ENCODE assay signal across 8 cellular contexts in genomic region chr1:15328785-15329480, GRCh38.
A peak's percentile ranks its signal among the peaks of the same experiment; 100 is the strongest.
DNase-seq lines count a peak whose midpoint lies in the region; ATAC-seq and TF ChIP-seq lines count a peak whose summit lies in the region.

No MANE protein-coding gene starts in this region.

- peaks cover 12% of the 10 kb centered on the region for H3K4me1 Mint-ChIP-seq in stimulated activated effector memory CD8-positive, alpha-beta T cell treated with anti-CD3 and anti-CD28 coated beads, Interleukin-12 subunit alpha, Interleukin-12 subunit beta, amount 100 ng/mL, for 72 hours

- intact Hi-C loops in adrenal gland (cut with DNase I) = loop anchor here (5.0 kb wide), 2 partner anchors 103 to 173 kb away; no protein-coding TSS in a partner anchor

- no peaks in the 10 kb centered on the region for H3K9me3 Mint-ChIP-seq in stimulated activated effector memory CD8-positive, alpha-beta T cell treated with anti-CD3 and anti-CD28 coated beads, Interleukin-12 subunit alpha, Interleukin-12 subunit beta, amount 100 ng/mL, for 72 hours

- CTCF ChIA-PET in RWPE1 (lab: Yijun Ruan, JAX) = interaction anchor here (1.1 kb wide), 1 partner anchor 102 kb away, joined by 3 read pairs; no protein-coding TSS in a partner anchor

- TF ChIP-seq CTCF in adrenal gland (IDR thresholded peaks at IDR 0.05) (peak; percentile 34 to 64 (median 50)), right atrium auricular region (IDR thresholded peaks at IDR 0.05) (peak; percentile 16 to 78), RWPE1 (conservative IDR thresholded peaks at IDR 0.05; ENCODE audit: low read depth) (no peak)

- H3K4me3 Mint-ChIP-seq in stimulated activated effector memory CD8-positive, alpha-beta T cell treated with anti-CD3 and anti-CD28 coated beads, Interleukin-12 subunit alpha, Interleukin-12 subunit beta, amount 100 ng/mL, for 72 hours = no peak overlapping the region

- DNase-seq in H4 (ENCODE audit: low spot score) = peak; percentile 41
- DNase-seq in adrenal gland = peak; percentile 69 to 86 (median 81)
- DNase-seq in right atrium auricular region (ENCODE audit: low spot score) = peak; percentile 81
- DNase-seq in stimulated activated effector memory CD8-positive, alpha-beta T cell treated with anti-CD3 and anti-CD28 coated beads, Interleukin-12 subunit alpha, Interleukin-12 subunit beta, amount 100 ng/mL, for 72 hours (ENCODE audit: low spot score in 2 of 2) = no peak
- no peak for DNase-seq in RWPE1 (ENCODE audit: low spot score)
- DNase-seq in NCI-H2171 (lab: John Stamatoyannopoulos, UW) = no peak

- ATAC-seq in stimulated activated effector memory CD8-positive, alpha-beta T cell treated with anti-CD3 and anti-CD28 coated beads, Interleukin-12 subunit alpha, Interleukin-12 subunit beta, amount 100 ng/mL, for 72 hours = peak; percentile 54
- no peak for ATAC-seq in HG03025 (IDR thresholded peaks at IDR 0.05; ENCODE audit: low FRiP score, unreplicated experiment)
- ATAC-seq in GM18861 (IDR thresholded peaks at IDR 0.05; ENCODE audit: unreplicated experiment) = no peak

- H3K27me3 ChIP-seq in adrenal gland (no peaks in the 10 kb centered on the region), right atrium auricular region (no peaks in the 10 kb centered on the region)

- TF ChIP-seq POLR2A in adrenal gland (IDR thresholded peaks at IDR 0.05) = no peak

- peak overlapping the region in 3 of 5 donors; percentile 53 to 68 (median 67) for H3K27ac ChIP-seq in adrenal gland
- H3K27ac ChIP-seq in right atrium auricular region = peak overlapping the region in 1 of 2 donors; percentile 40
- H3K27ac ChIP-seq in RWPE1 = no peak overlapping the region

- H3K36me3 ChIP-seq in adrenal gland (replicated peaks in 1 of 2) = no peaks in the 10 kb centered on the region
- no peaks in the 10 kb centered on the region for H3K36me3 ChIP-seq in right atrium auricular region

- no peaks in the 10 kb centered on the region for H3K36me3 Mint-ChIP-seq in stimulated activated effector memory CD8-positive, alpha-beta T cell treated with anti-CD3 and anti-CD28 coated beads, Interleukin-12 subunit alpha, Interleukin-12 subunit beta, amount 100 ng/mL, for 72 hours

- H3K9me3 ChIP-seq in adrenal gland (replicated peaks in 1 of 3) (no peaks in the 10 kb centered on the region), right atrium auricular region (no peaks in the 10 kb centered on the region)

- POLR2A ChIA-PET in RWPE1 (lab: Yijun Ruan, JAX; ENCODE audit: low non-redundant PET) = no interaction called here

- H3K4me1 ChIP-seq in adrenal gland (replicated peaks in 1 of 2) (peaks cover 11 to 30% of the 10 kb centered on the region in 2 donors), right atrium auricular region (peaks cover 0 to 19% of the 10 kb centered on the region in 2 donors)

- WGBS in adrenal gland, 4 donors = 22 to 28% (median 26%) methylated on average over 18 to 21 of the region's 21 CpGs

- H3K4me3 ChIP-seq in adrenal gland = no peak overlapping the region
- H3K4me3 ChIP-seq in right atrium auricular region = no peak overlapping the region

- H3K27ac Mint-ChIP-seq in stimulated activated effector memory CD8-positive, alpha-beta T cell treated with anti-CD3 and anti-CD28 coated beads, Interleukin-12 subunit alpha, Interleukin-12 subunit beta, amount 100 ng/mL, for 72 hours = no peak overlapping the region

Comparison
In these comparisons a context has a peak if more than half of its experiments do, and no peak if none do; other contexts are left out.
1. DNase-seq: peak in H4 (single experiment), adrenal gland (7 of 7) and right atrium auricular region (single experiment); none in stimulated activated effector memory CD8-positive, alpha-beta T cell treated with anti-CD3 and anti-CD28 coated beads, Interleukin-12 subunit alpha, Interleukin-12 subunit beta, amount 100 ng/mL, for 72 hours (0 of 2), RWPE1 (single experiment) and NCI-H2171 (single experiment).